Comparison of ENCODE assay signal across 25 cellular contexts in the genomic region with DNA sequence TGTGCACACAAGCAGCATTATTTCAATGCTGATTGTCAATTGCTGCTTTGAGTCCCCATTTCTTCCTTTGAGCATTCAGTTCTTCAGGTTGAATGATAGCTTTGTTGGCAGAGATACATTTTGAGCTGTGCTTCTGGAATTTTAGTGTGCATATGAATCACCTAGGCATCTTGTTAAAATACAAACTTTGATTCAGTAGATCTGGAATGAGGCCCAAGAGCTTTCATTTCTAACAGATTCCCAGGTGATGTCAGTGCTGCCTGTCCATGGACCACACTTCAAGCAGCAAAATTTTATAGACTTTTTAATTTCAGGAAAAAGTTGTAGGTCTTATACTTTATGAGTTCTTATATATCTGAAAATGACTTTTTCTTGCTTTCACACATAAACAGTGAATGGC.
DNase-seq lines count a peak whose midpoint lies in the region; ATAC-seq and TF ChIP-seq lines count a peak whose summit lies in the region.
"Had no signal": no experiment of that assay in that cellular context is flagged by ENCODE, and none has a peak within 500 bp of the region (broad histone marks: within the 10 kb centered on the region; RNA-seq: fewer than 3 reads in every experiment).

No MANE protein-coding gene starts in this region.

- DNase-seq in EL (peak; percentile 3), RWPE2 (ENCODE audit: low spot score) (no peak), epithelial cell of proximal tubule (ENCODE audit: low read depth) (peak; percentile 68), omental fat pad (ENCODE audit: low spot score) (no peak), GM19240 (ENCODE audit: insufficient read length, low spot score) (no peak), Kasumi-1 (lab: John Stamatoyannopoulos, UW) (no peak), pons (ENCODE audit: low spot score) (no peak)
- DNase-seq in stimulated activated naive CD4-positive, alpha-beta T cell (lab: John Stamatoyannopoulos, UW) = no peak
- DNase-seq: activated CD4-positive, alpha-beta memory T cell treated with anti-CD3 and anti-CD28 coated beads, Interleukin-2, amount 10 ng/mL, durations not matched to agents 7 days and 5 days; activated gamma-delta T cell treated with Interleukin-2 at 50 U/mL for 16 hours; activated T-cell treated with anti-CD3 and anti-CD28 coated beads for 4 hours; C1 segment of cervical spinal cord; Calu3; dermis blood vessel endothelial cell; GOT3; left colon; naive B cell; NCI-H2171 treated with DMSO at 0.1 percent for 48 hours; NCI-H69; nucleus accumbens; T1000; trophoblast cell had no signal

- ATAC-seq in RWPE2 (ENCODE audit: low read depth) (peak; percentile 95), omental fat pad (ENCODE audit: low FRiP score) (peak; percentile 89)
- ATAC-seq: activated CD4-positive, CD25-positive, alpha-beta regulatory T cell treated with anti-CD3 and anti-CD28 coated beads, Interleukin-2, amount 50 U/mL, for 24 hours; gastroesophageal sphincter; left colon had no signal

- H3K36me3 ChIP-seq in RWPE2 (ENCODE audit: low read depth) = no peaks in the 10 kb centered on the region
- H3K36me3 ChIP-seq: gastroesophageal sphincter, right atrium auricular region had no signal

- TF ChIP-seq CTCF in RWPE2 (IDR thresholded peaks at IDR 0.05; ENCODE audit: poor library complexity, severe bottlenecking) (peak; percentile 19), epithelial cell of proximal tubule (conservative IDR thresholded peaks at IDR 0.05; ENCODE audit: low read depth, low read length) (no peak), omental fat pad (IDR thresholded peaks at IDR 0.05) (no peak)

- H3K9me3 ChIP-seq in RWPE2 (ENCODE audit: severe bottlenecking) = peaks cover 10% of the 10 kb centered on the region

- H3K27me3 ChIP-seq in RWPE2 (ENCODE audit: insufficient read depth, poor library complexity, severe bottlenecking) = no peaks in the 10 kb centered on the region
- H3K27me3 ChIP-seq: gastroesophageal sphincter, right atrium auricular region had no signal

- H3K27ac ChIP-seq in RWPE2 (ENCODE audit: poor library complexity, severe bottlenecking) = peak overlapping the region; percentile 6
- H3K27ac ChIP-seq: gastroesophageal sphincter, right atrium auricular region had no signal

- no peaks in the 10 kb centered on the region for H3K4me1 ChIP-seq in RWPE2 (ENCODE audit: insufficient read depth, poor library complexity, severe bottlenecking)
- H3K4me1 ChIP-seq: right atrium auricular region had no signal

- H3K4me3 ChIP-seq in RWPE2 (ENCODE audit: severe bottlenecking) = no peak overlapping the region
- H3K4me3 ChIP-seq in epithelial cell of proximal tubule (ENCODE audit: low read depth, low read length) = no peak overlapping the region
- H3K4me3 ChIP-seq: gastroesophageal sphincter, right atrium auricular region had no signal

Comparison
In these comparisons a context has a peak if more than half of its experiments do, and no peak if none do; other contexts are left out.
1. DNase-seq: peak in EL (single experiment) and epithelial cell of proximal tubule (single experiment); none in RWPE2 (single experiment), omental fat pad (single experiment), GM19240 (single experiment), Kasumi-1 (0 of 2), pons (single experiment) and stimulated activated naive CD4-positive, alpha-beta T cell (0 of 6).